In the genomic region with DNA sequence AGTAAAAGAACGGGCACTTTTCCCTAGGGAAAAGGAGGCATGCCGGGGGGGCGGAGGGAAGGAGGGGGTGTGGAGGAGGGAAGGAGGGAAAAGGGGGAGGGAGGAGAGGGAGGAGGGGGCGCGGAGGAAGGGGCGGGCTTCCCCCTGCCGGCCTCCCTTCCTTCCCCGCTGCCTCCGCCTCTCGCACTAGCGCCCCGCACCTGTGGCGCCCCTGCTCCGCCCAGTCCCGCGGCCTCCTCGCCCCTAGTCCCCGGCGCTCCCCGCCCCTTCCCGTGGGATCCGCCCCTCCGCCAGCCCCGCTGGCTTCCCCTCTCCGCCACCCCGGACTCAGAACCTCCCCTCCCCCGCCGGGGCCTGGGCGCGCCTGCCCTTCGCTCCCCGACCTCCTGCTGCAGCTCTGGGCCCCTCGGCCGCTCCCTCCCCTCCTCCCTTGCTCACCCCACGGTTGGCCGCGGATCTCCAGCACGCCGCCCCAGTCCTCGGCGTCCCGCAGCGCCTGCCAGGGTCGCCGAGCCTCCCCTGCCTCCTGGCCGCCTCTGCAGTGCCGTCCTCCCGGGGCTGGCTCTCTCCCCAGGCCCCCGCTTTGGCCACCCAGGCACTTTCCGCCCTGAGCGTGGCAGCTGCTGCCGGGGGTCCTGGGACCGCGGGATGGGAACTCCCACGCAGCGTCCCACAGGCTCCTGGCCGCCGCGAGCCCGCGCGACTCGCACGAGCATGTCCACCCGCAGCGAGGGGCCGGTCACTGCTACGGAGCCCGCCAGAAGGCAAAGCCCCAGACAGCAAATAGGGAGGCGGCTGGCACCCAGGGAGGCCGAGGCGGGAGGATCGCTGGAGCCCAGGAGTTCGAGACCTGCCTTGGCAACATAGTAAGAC, we compare ENCODE assay signal across 8 cellular contexts.
DNase-seq lines count a peak whose midpoint lies in the region; ATAC-seq and TF ChIP-seq lines count a peak whose summit lies in the region.

No MANE protein-coding gene starts in this region.

- TF ChIP-seq CTCF in Peyer's patch (IDR thresholded peaks at IDR 0.05) (no peak), glutamatergic neuron (IDR thresholded peaks at IDR 0.05; ENCODE audit: partially characterized antibody, unreplicated experiment) (no peak), osteocyte (IDR thresholded peaks at IDR 0.05) (no peak)

- peaks cover 14% of the 10 kb centered on the region for H3K9me3 Mint-ChIP-seq in glutamatergic neuron (ENCODE audit: unreplicated experiment)
- H3K9me3 Mint-ChIP-seq in osteocyte (ENCODE audit: unreplicated experiment), result no peaks in the 10 kb centered on the region

- H3K36me3 ChIP-seq in Peyer's patch, result no peaks in the 10 kb centered on the region

- H3K4me3 Mint-ChIP-seq in glutamatergic neuron (ENCODE audit: unreplicated experiment) (peak overlapping the region; percentile 87), osteocyte (ENCODE audit: unreplicated experiment) (peak overlapping the region; percentile 71)

- peaks cover 0 to 23% (median 4%) of the 10 kb centered on the region in 4 donors for H3K4me1 ChIP-seq in Peyer's patch

- H3K27ac ChIP-seq in Peyer's patch, result peak overlapping the region in 3 of 4 donors; percentile 65 to 90 (median 86)

- H3K4me3 ChIP-seq in Peyer's patch, result peak overlapping the region; percentile 33 to 78 (median 49)

- H3K27ac Mint-ChIP-seq in glutamatergic neuron (ENCODE audit: unreplicated experiment) (peak overlapping the region; percentile 52), osteocyte (ENCODE audit: unreplicated experiment) (no peak overlapping the region)

- peak; percentile 86 for DNase-seq in DMS53 (lab: John Stamatoyannopoulos, UW)
- peak in 2 of 3 donors; percentile 88 to 97 for DNase-seq in Peyer's patch
- DNase-seq in glutamatergic neuron, result peak; percentile 93
- DNase-seq in osteocyte (ENCODE audit: extremely low spot score, unreplicated experiment), result peak; percentile 89
- no peak for DNase-seq in stimulated activated naive CD4-positive, alpha-beta T cell (lab: John Stamatoyannopoulos, UW)
- DNase-seq in activated gamma-delta T cell treated with Interleukin-2 at 50 U/mL for 16 hours, result no peak
- no peak for DNase-seq in activated naive CD4-positive, alpha-beta T cell (lab: John Stamatoyannopoulos, UW)

- no peaks in the 10 kb centered on the region for H3K9me3 ChIP-seq in Peyer's patch

- ATAC-seq in GM21381 (IDR thresholded peaks at IDR 0.05; ENCODE audit: unreplicated experiment), result no peak

- H3K27me3 Mint-ChIP-seq in glutamatergic neuron (ENCODE audit: unreplicated experiment), result peaks cover 13% of the 10 kb centered on the region
- no peaks in the 10 kb centered on the region for H3K27me3 Mint-ChIP-seq in osteocyte (ENCODE audit: unreplicated experiment)

- H3K27me3 ChIP-seq in Peyer's patch, result no peaks in the 10 kb centered on the region

- TF ChIP-seq POLR2A in Peyer's patch (IDR thresholded peaks at IDR 0.05), result peak; percentile 55 to 69

- H3K4me1 Mint-ChIP-seq in glutamatergic neuron (ENCODE audit: low read depth, unreplicated experiment) (peaks cover 17% of the 10 kb centered on the region), osteocyte (ENCODE audit: unreplicated experiment) (peaks cover 51% of the 10 kb centered on the region)

- peaks cover 10% of the 10 kb centered on the region for H3K36me3 Mint-ChIP-seq in glutamatergic neuron (ENCODE audit: unreplicated experiment)
- no peaks in the 10 kb centered on the region for H3K36me3 Mint-ChIP-seq in osteocyte (ENCODE audit: unreplicated experiment)

Comparison
In these comparisons a context has a peak if more than half of its experiments do, and no peak if none do; other contexts are left out.
1. DNase-seq: peak in DMS53 (single experiment), Peyer's patch (2 of 3), glutamatergic neuron (single experiment) and osteocyte (single experiment); none in stimulated activated naive CD4-positive, alpha-beta T cell (0 of 6), activated gamma-delta T cell treated with Interleukin-2 at 50 U/mL for 16 hours (single experiment) and activated naive CD4-positive, alpha-beta T cell (0 of 4).